In the genomic region with DNA sequence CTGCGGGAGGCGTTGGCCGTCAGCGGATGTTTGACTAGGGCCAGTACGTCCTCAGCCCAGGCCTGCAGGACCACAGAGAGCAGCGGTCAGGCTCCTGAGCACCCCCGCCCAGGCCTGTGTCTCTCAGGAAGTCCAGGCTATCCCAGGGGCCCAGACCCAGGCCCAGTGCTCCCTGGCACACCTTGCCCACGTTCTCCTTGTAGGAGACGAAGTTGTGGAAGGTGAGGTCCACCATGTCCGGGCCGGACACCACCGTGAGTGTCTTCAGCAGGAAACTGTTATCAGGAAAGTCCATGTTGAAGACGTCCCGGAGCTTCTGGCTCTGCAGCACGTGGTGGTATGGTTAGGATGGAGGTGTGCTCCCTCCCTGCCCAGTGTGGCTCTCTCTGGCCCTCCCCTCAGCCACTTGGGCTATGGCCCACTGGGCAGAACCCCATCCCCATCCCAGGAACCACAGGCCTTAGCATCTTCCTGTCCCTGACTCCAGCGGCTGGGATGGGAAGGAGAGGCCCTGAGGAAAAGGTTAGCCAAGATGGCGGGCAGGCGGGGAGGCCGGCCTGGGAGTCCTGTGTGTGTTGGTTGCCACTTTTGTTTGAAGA, we compare ENCODE assay signal across 1 cellular context.
TF ChIP-seq lines count a peak whose summit lies in the region.

No MANE protein-coding gene starts in this region.

TF ChIP-seq in IMR-90, 13 proteins besides CTCF, POLR2A, EP300 and RAD21:
- TF ChIP-seq MAFK (IDR thresholded peaks at IDR 0.05; ENCODE audit: low read depth, low read length) (no peak), RCOR1 (IDR thresholded peaks at IDR 0.05; ENCODE audit: insufficient replicate concordance, low read length) (no peak), FOS (IDR thresholded peaks at IDR 0.05; ENCODE audit: low read depth, low read length) (no peak), CEBPB (IDR thresholded peaks at IDR 0.05; ENCODE audit: low read depth, low read length) (no peak), SMC3 (IDR thresholded peaks at IDR 0.05; ENCODE audit: low read depth, low read length) (no peak), RFX5 (IDR thresholded peaks at IDR 0.05; ENCODE audit: low read depth, low read length) (no peak), MXI1 (IDR thresholded peaks at IDR 0.05; ENCODE audit: borderline replicate concordance, low read depth, low read length) (no peak), NFE2L2 (IDR thresholded peaks at IDR 0.05; ENCODE audit: low read depth, low read length) (no peak), BHLHE40 (IDR thresholded peaks at IDR 0.05; ENCODE audit: low read depth, low read length) (no peak), CHD1 (IDR thresholded peaks at IDR 0.05; ENCODE audit: low read depth, low read length) (no peak), MAZ (IDR thresholded peaks at IDR 0.05; ENCODE audit: borderline replicate concordance, low read depth, low read length) (no peak)
- TF ChIP-seq, protein P1, sequence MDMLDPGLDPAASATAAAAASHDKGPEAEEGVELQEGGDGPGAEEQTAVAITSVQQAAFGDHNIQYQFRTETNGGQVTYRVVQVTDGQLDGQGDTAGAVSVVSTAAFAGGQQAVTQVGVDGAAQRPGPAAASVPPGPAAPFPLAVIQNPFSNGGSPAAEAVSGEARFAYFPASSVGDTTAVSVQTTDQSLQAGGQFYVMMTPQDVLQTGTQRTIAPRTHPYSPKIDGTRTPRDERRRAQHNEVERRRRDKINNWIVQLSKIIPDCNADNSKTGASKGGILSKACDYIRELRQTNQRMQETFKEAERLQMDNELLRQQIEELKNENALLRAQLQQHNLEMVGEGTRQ (IDR thresholded peaks at IDR 0.05; ENCODE audit: low read depth, low read length): no peak
- TF ChIP-seq, protein P2, sequence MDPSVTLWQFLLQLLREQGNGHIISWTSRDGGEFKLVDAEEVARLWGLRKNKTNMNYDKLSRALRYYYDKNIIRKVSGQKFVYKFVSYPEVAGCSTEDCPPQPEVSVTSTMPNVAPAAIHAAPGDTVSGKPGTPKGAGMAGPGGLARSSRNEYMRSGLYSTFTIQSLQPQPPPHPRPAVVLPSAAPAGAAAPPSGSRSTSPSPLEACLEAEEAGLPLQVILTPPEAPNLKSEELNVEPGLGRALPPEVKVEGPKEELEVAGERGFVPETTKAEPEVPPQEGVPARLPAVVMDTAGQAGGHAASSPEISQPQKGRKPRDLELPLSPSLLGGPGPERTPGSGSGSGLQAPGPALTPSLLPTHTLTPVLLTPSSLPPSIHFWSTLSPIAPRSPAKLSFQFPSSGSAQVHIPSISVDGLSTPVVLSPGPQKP (IDR thresholded peaks at IDR 0.05; ENCODE audit: borderline replicate concordance, low read depth, low read length): no peak
